In the genomic region with DNA sequence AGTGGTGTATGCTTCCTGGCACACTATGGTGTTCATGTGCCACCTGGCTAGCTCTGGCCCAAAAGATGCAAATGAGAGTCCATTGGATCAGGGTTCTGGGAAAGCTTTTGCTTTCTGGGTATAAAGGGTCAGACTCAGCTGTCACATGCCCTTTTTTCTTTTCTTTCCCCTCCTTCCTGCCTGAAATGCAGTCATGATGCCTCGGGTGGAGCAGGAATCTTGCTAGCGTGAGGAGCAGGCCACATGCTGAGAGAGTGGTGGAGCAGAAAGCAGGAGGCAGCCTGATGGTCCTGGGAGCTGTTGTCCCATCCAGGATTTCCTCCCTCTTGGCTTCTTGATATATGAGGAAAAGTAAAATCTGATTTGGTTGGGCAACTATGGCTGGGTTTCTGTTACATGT, we compare ENCODE assay signal across 22 cellular contexts. TPM values are rescaled to one million over a fixed set of nuclear protein-coding genes. Genes with fewer than 3 reads are reported as not detected.
DNase-seq lines count a peak whose midpoint lies in the region; ATAC-seq, FAIRE-seq and TF ChIP-seq lines count a peak whose summit lies in the region.
"Had no signal": no experiment of that assay in that cellular context is flagged by ENCODE, and none has a peak within 500 bp of the region (broad histone marks: within the 10 kb centered on the region; RNA-seq: fewer than 3 reads in every experiment).

No MANE protein-coding gene starts in this region.

- H3K56ac ChIP-seq in H1 (replicated peaks; ENCODE audit: insufficient read length, low read depth, low read length), result no peak overlapping the region

- H4K91ac ChIP-seq in H1 (replicated peaks; ENCODE audit: insufficient read length, low read length), result no peak overlapping the region

- TF ChIP-seq RAD21 in H1 (IDR thresholded peaks at IDR 0.05 in 1 of 2, conservative IDR thresholded peaks at IDR 0.05 in 1 of 2; ENCODE audit: low read depth in 2 of 2, low read length in 2 of 2), result no peak

- H3K9me3 Mint-ChIP-seq in T-cell, result peaks cover 0 to 4% (median 0%) of the 10 kb centered on the region in 3 donors
- no peaks in the 10 kb centered on the region for H3K9me3 Mint-ChIP-seq in activated naive CD8-positive, alpha-beta T cell treated with anti-CD3 and anti-CD28 coated beads for 36 hours
- H3K9me3 Mint-ChIP-seq: CD14-positive monocyte, IgD-negative memory B cell had no signal

- H2BK15ac ChIP-seq in H1 (ENCODE audit: low read length), result 0 out of 2 replicates have a peak overlapping the region, but pooled peaks have one; percentile 5

- H2BK20ac ChIP-seq in H1 (ENCODE audit: low read length), result no peak overlapping the region; the same call in 1 of the 2 replicates

- H3K9me3 ChIP-seq in DND-41 (ENCODE audit: insufficient read depth, low read length, severe bottlenecking), result no peaks in the 10 kb centered on the region
- no peaks in the 10 kb centered on the region for H3K9me3 ChIP-seq in HEK293 (ENCODE audit: control insufficient read depth, insufficient read depth, low read depth, low read length)
- H3K9me3 ChIP-seq in H1 (ENCODE audit: insufficient read depth in 2 of 2, low read depth in 1 of 2, low read length in 1 of 2), result no peaks in the 10 kb centered on the region
- H3K9me3 ChIP-seq: BLaER1 had no signal

- H2BK12ac ChIP-seq in H1 (ENCODE audit: low read depth, low read length), result peak overlapping the region; percentile 89; the same call in 1 of the 2 replicates

- no peak for FAIRE-seq in H1 (lab: Jason Lieb, UNC)
- FAIRE-seq: GM12878, HepG2 had no signal

- peaks cover 6 to 8% (median 7%) of the 10 kb centered on the region in 3 donors for H3K4me1 Mint-ChIP-seq in T-cell
- H3K4me1 Mint-ChIP-seq in activated naive CD8-positive, alpha-beta T cell treated with anti-CD3 and anti-CD28 coated beads for 36 hours, result peaks cover 3% of the 10 kb centered on the region

- no peak overlapping the region for H3K4me3 Mint-ChIP-seq in T-cell
- no peak overlapping the region for H3K4me3 Mint-ChIP-seq in activated naive CD8-positive, alpha-beta T cell treated with anti-CD3 and anti-CD28 coated beads for 36 hours
- H3K4me3 Mint-ChIP-seq: CD4-positive, alpha-beta memory T cell had no signal

- H3K18ac ChIP-seq in H1 (ENCODE audit: extremely low read depth, low read length), result no peak overlapping the region

- peaks cover 5% of the 10 kb centered on the region for H3K79me2 ChIP-seq in DND-41 (ENCODE audit: insufficient read depth, low read length)
- H3K79me2 ChIP-seq in H1 (ENCODE audit: control insufficient read depth in 1 of 2, insufficient read depth in 2 of 2, low read length in 2 of 2), result no peaks in the 10 kb centered on the region

- H3K4me3 ChIP-seq in DND-41 (ENCODE audit: low read depth in 1 of 2, low read length in 2 of 2) (no peak overlapping the region), HEK293 (ENCODE audit: low read depth, low read length) (no peak overlapping the region), H1 (ENCODE audit: extremely low read depth in 1 of 4, insufficient read depth in 2 of 4, low read depth in 3 of 4, low read length in 4 of 4) (no peak overlapping the region)
- H3K4me3 ChIP-seq: BLaER1, GM12878 had no signal

- H3K27ac ChIP-seq in DND-41 (ENCODE audit: low read length) (no peak overlapping the region), HEK293 (ENCODE audit: extremely low read depth, low read depth, low read length) (no peak overlapping the region), H1 (ENCODE audit: low read depth, low read length) (no peak overlapping the region)
- H3K27ac ChIP-seq: BLaER1 had no signal

- peak overlapping the region; percentile 30; the same call in 1 of the 2 replicates for H2AFZ ChIP-seq in DND-41 (ENCODE audit: low read depth, low read length)
- no peak overlapping the region for H2AFZ ChIP-seq in H1 (ENCODE audit: low read length)

- POLR2A ChIA-PET in HEK293 (lab: Yijun Ruan, JAX) (interaction anchor here (2.1 kb wide), 1 partner anchor 40 kb away, joined by 6 read pairs; the partner anchor contains the start of gene OAT), H1 (lab: Charles Lee; ENCODE audit: partially characterized antibody) (interaction anchor here (1.0 to 5.4 kb wide), 3 partner anchors 8 to 46 kb away, joined by 3 to 36 read pairs (median 6); partner anchors contain the start of gene NKX1-2), T-cell (lab: Charles Lee) (no interaction called here)

- H3K36me3 ChIP-seq in DND-41 (ENCODE audit: insufficient read depth, low read length) (no peaks in the 10 kb centered on the region), HEK293 (ENCODE audit: control insufficient read depth in 2 of 2, insufficient read depth in 1 of 2, low read length in 2 of 2) (no peaks in the 10 kb centered on the region; a peak in 1 of 3 replicates), H1 (ENCODE audit: control insufficient read depth in 2 of 4, insufficient read depth in 4 of 4, low read length in 3 of 4) (no peaks in the 10 kb centered on the region)
- H3K36me3 ChIP-seq: BLaER1 had no signal

- no peak overlapping the region for H3K23ac ChIP-seq in H1 (ENCODE audit: insufficient read length)

- peaks cover 37 to 40% of the 10 kb centered on the region in 2 donors for H3K27me3 Mint-ChIP-seq in T-cell
- peaks cover 41% of the 10 kb centered on the region for H3K27me3 Mint-ChIP-seq in activated naive CD8-positive, alpha-beta T cell treated with anti-CD3 and anti-CD28 coated beads for 36 hours

- intact Hi-C loops in posterior vena cava (cut with DNase I), result no loop called here

- DNase-seq in DND-41 (no peak), H1 (ENCODE audit: low read depth in 1 of 2, low spot score in 2 of 2) (no peak), posterior vena cava (ENCODE audit: low spot score) (peak; percentile 20), DMS153 treated with DMSO at 0.1 percent for 48 hours (lab: John Stamatoyannopoulos, UW; ENCODE audit: unreplicated experiment) (no peak), T-cell (no peak), midbrain (lab: John Stamatoyannopoulos, UW) (no peak)
- DNase-seq in activated naive CD8-positive, alpha-beta T cell treated with anti-CD3 and anti-CD28 coated beads for 36 hours, result no peak
- DNase-seq: 8988T; CD4-positive, alpha-beta memory T cell; DMS153; DMS79 treated with DMSO at 0.1 percent for 48 hours; EL; HCEC 1CT had no signal

- no peak overlapping the region for H3K4me2 ChIP-seq in DND-41 (ENCODE audit: insufficient read depth, low read length)
- H3K4me2 ChIP-seq in H1 (ENCODE audit: insufficient read depth in 1 of 2, low read depth in 2 of 2, low read length in 2 of 2), result no peak overlapping the region

- H3K79me1 ChIP-seq in H1 (ENCODE audit: low read depth, low read length), result no peaks in the 10 kb centered on the region

- peak overlapping the region; percentile 60 for H2BK120ac ChIP-seq in H1 (replicated peaks; ENCODE audit: low read depth, low read length)

- WGBS in H1 (ENCODE audit: extremely low coverage in 1 of 2, insufficient coverage in 1 of 2, insufficient read length in 1 of 2, insufficient replicate concordance in 2 of 2, low coverage in 1 of 2, low lambda C conversion rate in 2 of 2, missing lambda C conversion rate in 1 of 2), 2 experiments, result 81% methylated on average over 2 of the region's 2 CpGs; no CpG with 5 or more reads in 1 of the 2 experiments

- H3K27ac Mint-ChIP-seq in T-cell, result no peak overlapping the region
- H3K27ac Mint-ChIP-seq in activated naive CD8-positive, alpha-beta T cell treated with anti-CD3 and anti-CD28 coated beads for 36 hours, result no peak overlapping the region
- H3K27ac Mint-ChIP-seq: CD14-positive monocyte; CD4-positive, alpha-beta memory T cell; IgD-negative memory B cell had no signal

- H4K8ac ChIP-seq in H1 (ENCODE audit: extremely low read depth, insufficient read depth, low read length), result no peak overlapping the region

- peaks cover 3% of the 10 kb centered on the region for H3K23me2 ChIP-seq in H1 (ENCODE audit: low read depth, low read length)

- H2BK5ac ChIP-seq in H1 (ENCODE audit: low read depth, low read length), result no peak overlapping the region; the same call in 1 of the 2 replicates

- no peak for TF ChIP-seq POLR2A in H1 (IDR thresholded peaks at IDR 0.05; ENCODE audit: control extremely low read depth in 1 of 2, low read depth in 2 of 2, low read length in 2 of 2)

- CTCF ChIA-PET in HEK293 (lab: Yijun Ruan, JAX) (no interaction called here), H1 (lab: Charles Lee; ENCODE audit: partially characterized antibody) (interaction anchor here (0.8 to 1.6 kb wide), 3 partner anchors 13 to 72 kb away, joined by 3 to 5 read pairs (median 4); no protein-coding TSS in a partner anchor), T-cell (lab: Charles Lee) (interaction anchor here in 1 of 2 donors (0.6 kb wide), 1 partner anchor 1289 kb away, joined by 3 read pairs; no protein-coding TSS in a partner anchor)

- H3K27me3 ChIP-seq in DND-41 (ENCODE audit: insufficient read depth, low read length, poor library complexity), result peaks cover 16% of the 10 kb centered on the region
- H3K27me3 ChIP-seq in H1 (replicated peaks in 1 of 4; ENCODE audit: control insufficient read depth in 3 of 4, extremely low read depth in 1 of 4, insufficient read depth in 3 of 4, low read length in 3 of 4), result peaks cover 0 to 3% (median 0%) of the 10 kb centered on the region in 4 experiments; a peak in 2 of 7 replicates

- TF ChIP-seq CTCF in DND-41 (IDR thresholded peaks at IDR 0.05; ENCODE audit: borderline replicate concordance, extremely low read depth, low read length, poor library complexity, severe bottlenecking) (no peak), HEK293 (tag by site-specific recombination; IDR thresholded peaks at IDR 0.05) (no peak), H1 (IDR thresholded peaks at IDR 0.05; ENCODE audit: control extremely low read depth in 1 of 3, insufficient read depth in 1 of 3, low read depth in 1 of 3, low read length in 3 of 3) (no peak)

- H4K5ac ChIP-seq in H1 (ENCODE audit: insufficient read length, low read depth, low read length), result no peak overlapping the region

- H3K9ac ChIP-seq in DND-41 (ENCODE audit: low read depth, low read length) (no peak overlapping the region), H1 (replicated peaks in 1 of 4; ENCODE audit: extremely low read depth in 1 of 4, low read depth in 3 of 4, low read length in 3 of 4) (no peak overlapping the region)
- H3K9ac ChIP-seq: BLaER1 had no signal

- H3K4me1 ChIP-seq in DND-41 (ENCODE audit: insufficient read depth, low read length) (peaks cover 14% of the 10 kb centered on the region), HEK293 (ENCODE audit: control insufficient read depth, insufficient read depth, low read length) (no peaks in the 10 kb centered on the region), H1 (replicated peaks in 1 of 4; ENCODE audit: control insufficient read depth in 3 of 4, insufficient read depth in 4 of 4, low read length in 3 of 4) (peaks cover 7 to 32% (median 21%) of the 10 kb centered on the region in 4 experiments; a peak in 6 of 7 replicates)

- no peak for ATAC-seq in DND-41 (ENCODE audit: insufficient read depth, low read depth)
- ATAC-seq in T-cell (replicated peaks in 1 of 4), result no peak
- ATAC-seq: GM12878, HepG2 had no signal

- H4K20me1 ChIP-seq in DND-41 (ENCODE audit: insufficient read depth, low read length), result no peaks in the 10 kb centered on the region
- H4K20me1 ChIP-seq in H1 (replicated peaks in 1 of 2; ENCODE audit: control insufficient read depth in 1 of 2, insufficient read depth in 2 of 2, low read length in 2 of 2), result peaks cover 0 to under 1% of the 10 kb centered on the region in 2 experiments
- H4K20me1 ChIP-seq: BLaER1 had no signal

- TF ChIP-seq EP300 in H1 (IDR thresholded peaks at IDR 0.05; ENCODE audit: borderline replicate concordance in 1 of 2, low read depth in 2 of 2, low read length in 2 of 2), result no peak

- H3K4ac ChIP-seq in H1 (replicated peaks; ENCODE audit: insufficient read length, low read depth, low read length), result no peak overlapping the region

- peak overlapping the region; percentile 33; the same call in 1 of the 2 replicates for H2AK5ac ChIP-seq in H1 (ENCODE audit: low read depth, low read length)

- no peak overlapping the region for H3K14ac ChIP-seq in H1 (ENCODE audit: insufficient read length)

- no peaks in the 10 kb centered on the region for H3K36me3 Mint-ChIP-seq in T-cell
- H3K36me3 Mint-ChIP-seq in activated naive CD8-positive, alpha-beta T cell treated with anti-CD3 and anti-CD28 coated beads for 36 hours, result peaks cover 1% of the 10 kb centered on the region
- H3K36me3 Mint-ChIP-seq: CD14-positive monocyte had no signal

RNA-seq across cellular contexts. Expression of gene LHPP, which starts 2.7 kb away (rescaled TPM):
- 26.0 and 27.5 TPM in 2 replicates for total RNA-seq in H1 (2021; fragmentation: NEBNext Ultra II Directional; extraction: Animal tissue kit (Norgen Biotek cat#: 25700))
- polyA plus RNA-seq in H1 (2011; rRNA removed), result 45.0 and 50.5 TPM in 2 replicates
- 39.2 TPM for polyA plus RNA-seq in H1 (2011; cell fraction: cytosol; rRNA removed)
- 40.4 TPM for polyA plus RNA-seq in H1 (2011; cell fraction: nucleus; rRNA removed)
- 20.9 to 42.0 TPM (median 37.2 TPM) in 4 replicates for polyA plus RNA-seq in H1 (2012, experiment 1 of 2)
- polyA plus RNA-seq in H1 (2012, experiment 2 of 2), result 36.6 TPM
- polyA plus RNA-seq in H1 (2013, experiment 1 of 2), result 18.9 TPM
- 18.9 TPM for polyA plus RNA-seq in H1 (2013, experiment 2 of 2)
- polyA minus RNA-seq in H1 (2011; rRNA and poly(A)+ RNA removed), result 19.6 and 21.2 TPM in 2 replicates
- 10.4 TPM for polyA minus RNA-seq in H1 (2011; cell fraction: cytosol; rRNA and poly(A)+ RNA removed)
- 24.9 TPM for polyA minus RNA-seq in H1 (2011; cell fraction: nucleus; rRNA and poly(A)+ RNA removed)
- total RNA-seq in posterior vena cava (10 to 100 TPM; 11.9 to 13.0 TPM), T-cell (10 to 100 TPM; 13.2 to 27.4 (median 22.3) TPM)
- total RNA-seq in activated naive CD8-positive, alpha-beta T cell treated with anti-CD3 and anti-CD28 coated beads for 36 hours, result 1 to 10 TPM; 7.8 to 8.2 TPM

RNA-seq across cellular contexts. Expression of gene NKX1-2, which starts 9.0 kb away (rescaled TPM):
- total RNA-seq in H1 (2021; fragmentation: NEBNext Ultra II Directional; extraction: Animal tissue kit (Norgen Biotek cat#: 25700)), result 33.9 and 34.9 TPM in 2 replicates
- polyA plus RNA-seq in H1 (2011; rRNA removed), result 11.5 and 12.7 TPM in 2 replicates
- polyA plus RNA-seq in H1 (2011; cell fraction: cytosol; rRNA removed), result 17.0 TPM
- 9.4 TPM for polyA plus RNA-seq in H1 (2011; cell fraction: nucleus; rRNA removed)
- 17.0 to 28.5 TPM (median 22.6 TPM) in 4 replicates for polyA plus RNA-seq in H1 (2012, experiment 1 of 2)
- 25.6 TPM for polyA plus RNA-seq in H1 (2012, experiment 2 of 2)
- 22.8 TPM for polyA plus RNA-seq in H1 (2013, experiment 1 of 2)
- polyA plus RNA-seq in H1 (2013, experiment 2 of 2), result 23.9 TPM
- polyA minus RNA-seq in H1 (2011; rRNA and poly(A)+ RNA removed), result 18.1 and 19.2 TPM in 2 replicates
- polyA minus RNA-seq in H1 (2011; cell fraction: cytosol; rRNA and poly(A)+ RNA removed), result 29.8 TPM
- polyA minus RNA-seq in H1 (2011; cell fraction: nucleus; rRNA and poly(A)+ RNA removed), result 15.2 TPM
- not detected for total RNA-seq in posterior vena cava
- under 1 TPM in 1 of 5 donors, not detected in 4; 0.12 TPM for total RNA-seq in T-cell
- not detected for total RNA-seq in activated naive CD8-positive, alpha-beta T cell treated with anti-CD3 and anti-CD28 coated beads for 36 hours
- total RNA-seq: A673; CD4-positive, alpha-beta memory T cell; GM12878; H4; HepG2 had no signal
- polyA plus RNA-seq: AG04450; CD14-positive monocyte; CD4-positive, alpha-beta memory T cell; GM12878; HepG2; IgD-negative memory B cell had no signal

RNA-seq across cellular contexts. Expression of gene OAT, which starts 40.2 kb away (rescaled TPM):
- 121 TPM in 2 replicates for total RNA-seq in H1 (2021; fragmentation: NEBNext Ultra II Directional; extraction: Animal tissue kit (Norgen Biotek cat#: 25700))
- polyA plus RNA-seq in H1 (2011; rRNA removed), result 40.3 and 67.8 TPM in 2 replicates
- 78.9 TPM for polyA plus RNA-seq in H1 (2011; cell fraction: cytosol; rRNA removed)
- polyA plus RNA-seq in H1 (2011; cell fraction: nucleus; rRNA removed), result 33.9 TPM
- 69.7 to 96.8 TPM (median 81.5 TPM) in 4 replicates for polyA plus RNA-seq in H1 (2012, experiment 1 of 2)
- polyA plus RNA-seq in H1 (2012, experiment 2 of 2), result 10.6 TPM
- 57.5 TPM for polyA plus RNA-seq in H1 (2013, experiment 1 of 2)
- polyA plus RNA-seq in H1 (2013, experiment 2 of 2), result 54.5 TPM
- 65.2 and 99.5 TPM in 2 replicates for polyA minus RNA-seq in H1 (2011; rRNA and poly(A)+ RNA removed)
- polyA minus RNA-seq in H1 (2011; cell fraction: cytosol; rRNA and poly(A)+ RNA removed), result 42.3 TPM
- 33.1 TPM for polyA minus RNA-seq in H1 (2011; cell fraction: nucleus; rRNA and poly(A)+ RNA removed)
- total RNA-seq in posterior vena cava, result 100 to 1,000 TPM in 1 of 2 donors, 10 to 100 TPM in 1; 89.5 to 113 TPM
- 10 to 100 TPM; 23.2 to 42.5 (median 38.1) TPM for total RNA-seq in T-cell
- total RNA-seq in activated naive CD8-positive, alpha-beta T cell treated with anti-CD3 and anti-CD28 coated beads for 36 hours, result 10 to 100 TPM; 43.1 to 47.1 TPM

Comparison
In these comparisons a context has a peak if more than half of its experiments do, and no peak if none do; other contexts are left out.
1. RNA of gene NKX1-2, which starts 9.0 kb away (total RNA-seq): 33.9 to 34.9 TPM in H1; 0.12 TPM in T-cell, not detected in posterior vena cava and not detected in activated naive CD8-positive, alpha-beta T cell treated with anti-CD3 and anti-CD28 coated beads for 36 hours; every median in the first group is over 10 times any median in the second.
2. POLR2A ChIA-PET loops: an anchor here in HEK293 (2.1 kb wide) and H1 (1.0 to 5.4 kb wide); none called in T-cell.